ENCODE assay signal across 1 cellular context in the genomic region with DNA sequence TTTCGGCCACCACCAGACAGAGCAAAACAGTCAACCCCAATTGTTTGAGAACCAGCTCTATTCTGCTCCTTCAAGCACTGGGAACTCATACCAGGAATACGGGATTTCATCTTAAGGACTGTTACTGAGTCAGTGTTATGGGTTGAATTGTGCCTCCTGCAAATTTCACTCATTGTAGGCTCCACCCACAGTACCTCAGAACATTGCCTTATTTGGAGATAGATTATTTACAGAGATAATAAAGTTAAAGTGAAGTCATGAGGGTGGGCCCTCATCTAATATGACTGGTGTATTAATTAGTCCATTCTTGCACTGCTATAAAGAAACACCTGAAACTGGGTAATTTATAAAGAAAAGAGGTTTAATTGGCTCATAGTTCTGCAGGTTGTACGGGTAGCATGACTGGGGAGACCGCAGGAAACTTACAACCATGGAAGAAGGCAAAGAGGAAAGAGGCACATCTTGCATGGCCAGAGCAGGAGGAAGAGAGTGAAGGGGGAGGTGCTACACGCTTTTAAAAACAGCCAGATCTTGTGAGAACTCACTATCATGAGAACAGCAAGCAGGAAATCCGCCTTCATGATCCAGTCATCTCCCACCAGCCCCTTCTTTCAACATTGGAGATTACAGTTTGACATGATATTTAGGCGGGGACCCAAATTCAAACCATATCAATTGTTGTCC.
TF ChIP-seq lines count a peak whose summit lies in the region.

No MANE protein-coding gene starts in this region.

TF ChIP-seq in K562, 482 proteins besides CTCF, POLR2A, EP300 and RAD21 (continued from another document):
- TF ChIP-seq, protein P1, sequence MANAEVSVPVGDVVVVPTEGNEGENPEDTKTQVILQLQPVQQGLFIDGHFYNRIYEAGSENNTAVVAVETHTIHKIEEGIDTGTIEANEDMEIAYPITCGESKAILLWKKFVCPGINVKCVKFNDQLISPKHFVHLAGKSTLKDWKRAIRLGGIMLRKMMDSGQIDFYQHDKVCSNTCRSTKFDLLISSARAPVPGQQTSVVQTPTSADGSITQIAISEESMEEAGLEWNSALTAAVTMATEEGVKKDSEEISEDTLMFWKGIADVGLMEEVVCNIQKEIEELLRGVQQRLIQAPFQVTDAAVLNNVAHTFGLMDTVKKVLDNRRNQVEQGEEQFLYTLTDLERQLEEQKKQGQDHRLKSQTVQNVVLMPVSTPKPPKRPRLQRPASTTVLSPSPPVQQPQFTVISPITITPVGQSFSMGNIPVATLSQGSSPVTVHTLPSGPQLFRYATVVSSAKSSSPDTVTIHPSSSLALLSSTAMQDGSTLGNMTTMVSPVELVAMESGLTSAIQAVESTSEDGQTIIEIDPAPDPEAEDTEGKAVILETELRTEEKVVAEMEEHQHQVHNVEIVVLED (CRISPR knock-in tag; IDR thresholded peaks at IDR 0.05) = no peak
- TF ChIP-seq, protein P2, sequence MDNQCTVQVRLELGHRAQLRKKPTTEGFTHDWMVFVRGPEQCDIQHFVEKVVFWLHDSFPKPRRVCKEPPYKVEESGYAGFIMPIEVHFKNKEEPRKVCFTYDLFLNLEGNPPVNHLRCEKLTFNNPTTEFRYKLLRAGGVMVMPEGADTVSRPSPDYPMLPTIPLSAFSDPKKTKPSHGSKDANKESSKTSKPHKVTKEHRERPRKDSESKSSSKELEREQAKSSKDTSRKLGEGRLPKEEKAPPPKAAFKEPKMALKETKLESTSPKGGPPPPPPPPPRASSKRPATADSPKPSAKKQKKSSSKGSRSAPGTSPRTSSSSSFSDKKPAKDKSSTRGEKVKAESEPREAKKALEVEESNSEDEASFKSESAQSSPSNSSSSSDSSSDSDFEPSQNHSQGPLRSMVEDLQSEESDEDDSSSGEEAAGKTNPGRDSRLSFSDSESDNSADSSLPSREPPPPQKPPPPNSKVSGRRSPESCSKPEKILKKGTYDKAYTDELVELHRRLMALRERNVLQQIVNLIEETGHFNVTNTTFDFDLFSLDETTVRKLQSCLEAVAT (IDR thresholded peaks at IDR 0.05) = no peak
- no peak for TF ChIP-seq ZNF830 (CRISPR knock-in tag; IDR thresholded peaks at IDR 0.05)
- no peak for TF ChIP-seq NCOR1 (IDR thresholded peaks at IDR 0.05)
- no peak for TF ChIP-seq NR3C1 (CRISPR knock-in tag; IDR thresholded peaks at IDR 0.05)
- TF ChIP-seq TRIM28 (IDR thresholded peaks at IDR 0.05) = no peak
- TF ChIP-seq ZNF766 (CRISPR knock-in tag; conservative IDR thresholded peaks at IDR 0.05) = 0 out of 2 replicates have a peak, but pooled peaks have one; percentile 40
- TF ChIP-seq, protein P3, sequence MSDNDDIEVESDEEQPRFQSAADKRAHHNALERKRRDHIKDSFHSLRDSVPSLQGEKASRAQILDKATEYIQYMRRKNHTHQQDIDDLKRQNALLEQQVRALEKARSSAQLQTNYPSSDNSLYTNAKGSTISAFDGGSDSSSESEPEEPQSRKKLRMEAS (CRISPR knock-in tag; IDR thresholded peaks at IDR 0.05) = no peak
- TF ChIP-seq, protein P4, sequence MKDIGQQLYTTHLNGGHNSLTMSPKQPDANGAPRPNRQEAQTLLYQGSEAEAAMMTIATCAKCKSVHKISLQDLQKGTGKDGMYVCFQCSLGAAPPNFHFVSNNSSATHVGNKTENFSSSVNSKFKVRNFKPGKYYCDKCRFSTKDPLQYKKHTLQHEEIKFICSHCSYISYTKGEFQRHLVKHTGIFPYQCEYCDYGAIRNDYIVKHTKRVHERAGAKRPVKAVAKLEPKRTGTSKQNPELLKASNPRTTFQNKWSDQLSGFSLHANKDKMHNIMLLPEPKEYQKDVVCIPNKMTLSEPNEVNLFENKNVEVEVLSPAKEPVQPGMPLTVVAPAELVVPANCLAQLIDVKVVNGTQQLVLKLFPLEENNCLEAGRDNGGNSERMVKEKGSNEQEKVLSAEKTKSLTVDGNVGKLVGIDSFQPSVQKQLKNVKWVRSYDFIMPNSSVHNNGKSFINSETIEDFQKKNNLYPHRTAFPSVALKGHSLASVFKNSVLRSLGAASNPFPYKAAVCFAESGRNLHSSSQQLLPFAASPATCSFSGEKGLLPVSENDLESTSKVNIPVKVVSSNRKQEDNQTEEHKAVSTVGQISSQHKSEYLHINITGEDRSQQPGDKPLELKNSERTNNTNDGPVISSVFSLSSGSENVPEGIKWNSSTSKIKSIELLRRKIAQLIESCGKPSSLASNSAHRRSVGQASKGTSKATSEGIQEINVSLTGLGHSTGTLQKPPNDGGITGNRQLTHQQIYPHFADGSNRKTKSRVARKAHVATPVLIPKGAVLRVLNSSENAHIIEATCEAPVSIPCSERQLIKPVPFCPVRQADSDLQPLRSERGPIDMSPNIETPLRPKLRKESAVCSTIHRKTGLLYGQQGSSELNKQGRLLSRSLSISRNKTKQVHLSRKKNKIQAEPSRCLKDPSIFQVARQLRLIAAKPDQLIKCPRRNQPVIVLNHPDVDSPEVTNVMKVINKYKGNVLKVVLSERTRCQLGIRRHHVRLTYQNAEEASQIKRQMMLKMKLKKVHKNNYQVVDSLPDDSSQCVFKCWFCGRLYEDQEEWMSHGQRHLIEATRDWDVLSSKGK (CRISPR knock-in tag; IDR thresholded peaks at IDR 0.05) = no peak
- 0 out of 2 replicates have a peak, but pooled peaks have one; percentile 6 for TF ChIP-seq JUN (IDR thresholded peaks at IDR 0.05; ENCODE audit: borderline replicate concordance, low read depth, low read length)
- TF ChIP-seq JUN (CRISPR knock-in tag; IDR thresholded peaks at IDR 0.05; ENCODE audit: borderline replicate concordance) = no peak
- TF ChIP-seq, protein P5, sequence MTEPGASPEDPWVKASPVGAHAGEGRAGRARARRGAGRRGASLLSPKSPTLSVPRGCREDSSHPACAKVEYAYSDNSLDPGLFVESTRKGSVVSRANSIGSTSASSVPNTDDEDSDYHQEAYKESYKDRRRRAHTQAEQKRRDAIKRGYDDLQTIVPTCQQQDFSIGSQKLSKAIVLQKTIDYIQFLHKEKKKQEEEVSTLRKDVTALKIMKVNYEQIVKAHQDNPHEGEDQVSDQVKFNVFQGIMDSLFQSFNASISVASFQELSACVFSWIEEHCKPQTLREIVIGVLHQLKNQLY (CRISPR knock-in tag; conservative IDR thresholded peaks at IDR 0.05) = no peak
- no peak for TF ChIP-seq KDM2B (CRISPR knock-in tag; IDR thresholded peaks at IDR 0.05)
- TF ChIP-seq, protein P6, sequence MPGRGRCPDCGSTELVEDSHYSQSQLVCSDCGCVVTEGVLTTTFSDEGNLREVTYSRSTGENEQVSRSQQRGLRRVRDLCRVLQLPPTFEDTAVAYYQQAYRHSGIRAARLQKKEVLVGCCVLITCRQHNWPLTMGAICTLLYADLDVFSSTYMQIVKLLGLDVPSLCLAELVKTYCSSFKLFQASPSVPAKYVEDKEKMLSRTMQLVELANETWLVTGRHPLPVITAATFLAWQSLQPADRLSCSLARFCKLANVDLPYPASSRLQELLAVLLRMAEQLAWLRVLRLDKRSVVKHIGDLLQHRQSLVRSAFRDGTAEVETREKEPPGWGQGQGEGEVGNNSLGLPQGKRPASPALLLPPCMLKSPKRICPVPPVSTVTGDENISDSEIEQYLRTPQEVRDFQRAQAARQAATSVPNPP (IDR thresholded peaks at IDR 0.05; ENCODE audit: borderline replicate concordance, insufficient read depth, insufficient read length) = no peak
- no peak for TF ChIP-seq ZNF785 (CRISPR knock-in tag; IDR thresholded peaks at IDR 0.05)
- TF ChIP-seq, protein P7, sequence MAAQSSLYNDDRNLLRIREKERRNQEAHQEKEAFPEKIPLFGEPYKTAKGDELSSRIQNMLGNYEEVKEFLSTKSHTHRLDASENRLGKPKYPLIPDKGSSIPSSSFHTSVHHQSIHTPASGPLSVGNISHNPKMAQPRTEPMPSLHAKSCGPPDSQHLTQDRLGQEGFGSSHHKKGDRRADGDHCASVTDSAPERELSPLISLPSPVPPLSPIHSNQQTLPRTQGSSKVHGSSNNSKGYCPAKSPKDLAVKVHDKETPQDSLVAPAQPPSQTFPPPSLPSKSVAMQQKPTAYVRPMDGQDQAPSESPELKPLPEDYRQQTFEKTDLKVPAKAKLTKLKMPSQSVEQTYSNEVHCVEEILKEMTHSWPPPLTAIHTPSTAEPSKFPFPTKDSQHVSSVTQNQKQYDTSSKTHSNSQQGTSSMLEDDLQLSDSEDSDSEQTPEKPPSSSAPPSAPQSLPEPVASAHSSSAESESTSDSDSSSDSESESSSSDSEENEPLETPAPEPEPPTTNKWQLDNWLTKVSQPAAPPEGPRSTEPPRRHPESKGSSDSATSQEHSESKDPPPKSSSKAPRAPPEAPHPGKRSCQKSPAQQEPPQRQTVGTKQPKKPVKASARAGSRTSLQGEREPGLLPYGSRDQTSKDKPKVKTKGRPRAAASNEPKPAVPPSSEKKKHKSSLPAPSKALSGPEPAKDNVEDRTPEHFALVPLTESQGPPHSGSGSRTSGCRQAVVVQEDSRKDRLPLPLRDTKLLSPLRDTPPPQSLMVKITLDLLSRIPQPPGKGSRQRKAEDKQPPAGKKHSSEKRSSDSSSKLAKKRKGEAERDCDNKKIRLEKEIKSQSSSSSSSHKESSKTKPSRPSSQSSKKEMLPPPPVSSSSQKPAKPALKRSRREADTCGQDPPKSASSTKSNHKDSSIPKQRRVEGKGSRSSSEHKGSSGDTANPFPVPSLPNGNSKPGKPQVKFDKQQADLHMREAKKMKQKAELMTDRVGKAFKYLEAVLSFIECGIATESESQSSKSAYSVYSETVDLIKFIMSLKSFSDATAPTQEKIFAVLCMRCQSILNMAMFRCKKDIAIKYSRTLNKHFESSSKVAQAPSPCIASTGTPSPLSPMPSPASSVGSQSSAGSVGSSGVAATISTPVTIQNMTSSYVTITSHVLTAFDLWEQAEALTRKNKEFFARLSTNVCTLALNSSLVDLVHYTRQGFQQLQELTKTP (IDR thresholded peaks at IDR 0.05; ENCODE audit: low read depth in 1 of 2, partially characterized antibody in 2 of 2) = peak in 1 of 2 experiments; percentile 22
- TF ChIP-seq, protein P8, sequence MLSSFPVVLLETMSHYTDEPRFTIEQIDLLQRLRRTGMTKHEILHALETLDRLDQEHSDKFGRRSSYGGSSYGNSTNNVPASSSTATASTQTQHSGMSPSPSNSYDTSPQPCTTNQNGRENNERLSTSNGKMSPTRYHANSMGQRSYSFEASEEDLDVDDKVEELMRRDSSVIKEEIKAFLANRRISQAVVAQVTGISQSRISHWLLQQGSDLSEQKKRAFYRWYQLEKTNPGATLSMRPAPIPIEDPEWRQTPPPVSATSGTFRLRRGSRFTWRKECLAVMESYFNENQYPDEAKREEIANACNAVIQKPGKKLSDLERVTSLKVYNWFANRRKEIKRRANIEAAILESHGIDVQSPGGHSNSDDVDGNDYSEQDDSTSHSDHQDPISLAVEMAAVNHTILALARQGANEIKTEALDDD (IDR thresholded peaks at IDR 0.05) = no peak
- TF ChIP-seq SRF (CRISPR knock-in tag; IDR thresholded peaks at IDR 0.05) = peak; percentile 84 to 99
- TF ChIP-seq MXI1 (IDR thresholded peaks at IDR 0.05; ENCODE audit: low read depth, low read length) = no peak
- no peak for TF ChIP-seq SPI1 (IDR thresholded peaks at IDR 0.05; ENCODE audit: borderline replicate concordance, low read depth, low read length)
- TF ChIP-seq TBP (optimal IDR thresholded peaks at IDR 0.05; ENCODE audit: low read depth, low read length) = peak; percentile 17
- TF ChIP-seq, protein P9, sequence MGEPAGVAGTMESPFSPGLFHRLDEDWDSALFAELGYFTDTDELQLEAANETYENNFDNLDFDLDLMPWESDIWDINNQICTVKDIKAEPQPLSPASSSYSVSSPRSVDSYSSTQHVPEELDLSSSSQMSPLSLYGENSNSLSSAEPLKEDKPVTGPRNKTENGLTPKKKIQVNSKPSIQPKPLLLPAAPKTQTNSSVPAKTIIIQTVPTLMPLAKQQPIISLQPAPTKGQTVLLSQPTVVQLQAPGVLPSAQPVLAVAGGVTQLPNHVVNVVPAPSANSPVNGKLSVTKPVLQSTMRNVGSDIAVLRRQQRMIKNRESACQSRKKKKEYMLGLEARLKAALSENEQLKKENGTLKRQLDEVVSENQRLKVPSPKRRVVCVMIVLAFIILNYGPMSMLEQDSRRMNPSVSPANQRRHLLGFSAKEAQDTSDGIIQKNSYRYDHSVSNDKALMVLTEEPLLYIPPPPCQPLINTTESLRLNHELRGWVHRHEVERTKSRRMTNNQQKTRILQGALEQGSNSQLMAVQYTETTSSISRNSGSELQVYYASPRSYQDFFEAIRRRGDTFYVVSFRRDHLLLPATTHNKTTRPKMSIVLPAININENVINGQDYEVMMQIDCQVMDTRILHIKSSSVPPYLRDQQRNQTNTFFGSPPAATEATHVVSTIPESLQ (CRISPR knock-in tag; IDR thresholded peaks at IDR 0.05) = no peak
- TF ChIP-seq, protein P10, sequence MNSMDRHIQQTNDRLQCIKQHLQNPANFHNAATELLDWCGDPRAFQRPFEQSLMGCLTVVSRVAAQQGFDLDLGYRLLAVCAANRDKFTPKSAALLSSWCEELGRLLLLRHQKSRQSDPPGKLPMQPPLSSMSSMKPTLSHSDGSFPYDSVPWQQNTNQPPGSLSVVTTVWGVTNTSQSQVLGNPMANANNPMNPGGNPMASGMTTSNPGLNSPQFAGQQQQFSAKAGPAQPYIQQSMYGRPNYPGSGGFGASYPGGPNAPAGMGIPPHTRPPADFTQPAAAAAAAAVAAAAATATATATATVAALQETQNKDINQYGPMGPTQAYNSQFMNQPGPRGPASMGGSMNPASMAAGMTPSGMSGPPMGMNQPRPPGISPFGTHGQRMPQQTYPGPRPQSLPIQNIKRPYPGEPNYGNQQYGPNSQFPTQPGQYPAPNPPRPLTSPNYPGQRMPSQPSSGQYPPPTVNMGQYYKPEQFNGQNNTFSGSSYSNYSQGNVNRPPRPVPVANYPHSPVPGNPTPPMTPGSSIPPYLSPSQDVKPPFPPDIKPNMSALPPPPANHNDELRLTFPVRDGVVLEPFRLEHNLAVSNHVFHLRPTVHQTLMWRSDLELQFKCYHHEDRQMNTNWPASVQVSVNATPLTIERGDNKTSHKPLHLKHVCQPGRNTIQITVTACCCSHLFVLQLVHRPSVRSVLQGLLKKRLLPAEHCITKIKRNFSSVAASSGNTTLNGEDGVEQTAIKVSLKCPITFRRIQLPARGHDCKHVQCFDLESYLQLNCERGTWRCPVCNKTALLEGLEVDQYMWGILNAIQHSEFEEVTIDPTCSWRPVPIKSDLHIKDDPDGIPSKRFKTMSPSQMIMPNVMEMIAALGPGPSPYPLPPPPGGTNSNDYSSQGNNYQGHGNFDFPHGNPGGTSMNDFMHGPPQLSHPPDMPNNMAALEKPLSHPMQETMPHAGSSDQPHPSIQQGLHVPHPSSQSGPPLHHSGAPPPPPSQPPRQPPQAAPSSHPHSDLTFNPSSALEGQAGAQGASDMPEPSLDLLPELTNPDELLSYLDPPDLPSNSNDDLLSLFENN (IDR thresholded peaks at IDR 0.05; ENCODE audit: low read depth in 2 of 2, low read length in 2 of 2) = no peak
- TF ChIP-seq SIN3B (IDR thresholded peaks at IDR 0.05; ENCODE audit: low read depth) = no peak
- no peak for TF ChIP-seq ZNF780A (CRISPR knock-in tag; IDR thresholded peaks at IDR 0.05)
- TF ChIP-seq ARHGAP35 (IDR thresholded peaks at IDR 0.05; ENCODE audit: partially characterized antibody) = no peak
- TF ChIP-seq TARDBP (IDR thresholded peaks at IDR 0.05) = no peak
- TF ChIP-seq HDAC2 (IDR thresholded peaks at IDR 0.05) = no peak
